ENCODE assay signal across 1 cellular context in the genomic region with DNA sequence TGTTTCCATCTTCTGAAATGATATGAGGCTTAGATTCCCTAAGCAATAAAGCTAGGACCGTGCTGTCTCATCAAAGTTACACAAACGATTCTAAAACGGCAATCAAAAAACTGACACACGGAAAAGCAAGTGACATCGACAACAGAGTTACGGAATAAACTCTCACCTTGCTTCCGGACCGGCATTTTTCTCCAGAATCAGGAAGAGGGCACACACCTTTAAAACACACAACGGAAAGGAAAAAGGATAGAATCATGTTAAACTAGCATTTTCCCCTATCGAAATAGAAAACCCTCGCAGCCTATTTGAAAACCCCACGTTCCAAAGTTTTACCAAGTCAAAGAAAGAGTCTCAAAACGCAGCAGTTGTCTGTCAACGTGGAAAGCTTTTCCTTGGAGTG.
TF ChIP-seq lines count a peak whose summit lies in the region.

No MANE protein-coding gene starts in this region.

TF ChIP-seq in IMR-90, 13 proteins besides CTCF, POLR2A, EP300 and RAD21 (continued from another document):
- TF ChIP-seq RFX5 (IDR thresholded peaks at IDR 0.05; ENCODE audit: low read depth, low read length), result no peak
- no peak for TF ChIP-seq MAFK (IDR thresholded peaks at IDR 0.05; ENCODE audit: low read depth, low read length)
- TF ChIP-seq CEBPB (IDR thresholded peaks at IDR 0.05; ENCODE audit: low read depth, low read length), result no peak
- TF ChIP-seq MXI1 (IDR thresholded peaks at IDR 0.05; ENCODE audit: borderline replicate concordance, low read depth, low read length), result no peak
- no peak for TF ChIP-seq CHD1 (IDR thresholded peaks at IDR 0.05; ENCODE audit: low read depth, low read length)
- TF ChIP-seq, protein P1, sequence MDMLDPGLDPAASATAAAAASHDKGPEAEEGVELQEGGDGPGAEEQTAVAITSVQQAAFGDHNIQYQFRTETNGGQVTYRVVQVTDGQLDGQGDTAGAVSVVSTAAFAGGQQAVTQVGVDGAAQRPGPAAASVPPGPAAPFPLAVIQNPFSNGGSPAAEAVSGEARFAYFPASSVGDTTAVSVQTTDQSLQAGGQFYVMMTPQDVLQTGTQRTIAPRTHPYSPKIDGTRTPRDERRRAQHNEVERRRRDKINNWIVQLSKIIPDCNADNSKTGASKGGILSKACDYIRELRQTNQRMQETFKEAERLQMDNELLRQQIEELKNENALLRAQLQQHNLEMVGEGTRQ (IDR thresholded peaks at IDR 0.05; ENCODE audit: low read depth, low read length), result no peak
- no peak for TF ChIP-seq NFE2L2 (IDR thresholded peaks at IDR 0.05; ENCODE audit: low read depth, low read length)
- no peak for TF ChIP-seq FOS (IDR thresholded peaks at IDR 0.05; ENCODE audit: low read depth, low read length)
- TF ChIP-seq SMC3 (IDR thresholded peaks at IDR 0.05; ENCODE audit: low read depth, low read length), result no peak
- no peak for TF ChIP-seq MAZ (IDR thresholded peaks at IDR 0.05; ENCODE audit: borderline replicate concordance, low read depth, low read length)
- TF ChIP-seq BHLHE40 (IDR thresholded peaks at IDR 0.05; ENCODE audit: low read depth, low read length), result no peak
